Comparison of ENCODE assay signal across 19 cellular contexts in the genomic region with DNA sequence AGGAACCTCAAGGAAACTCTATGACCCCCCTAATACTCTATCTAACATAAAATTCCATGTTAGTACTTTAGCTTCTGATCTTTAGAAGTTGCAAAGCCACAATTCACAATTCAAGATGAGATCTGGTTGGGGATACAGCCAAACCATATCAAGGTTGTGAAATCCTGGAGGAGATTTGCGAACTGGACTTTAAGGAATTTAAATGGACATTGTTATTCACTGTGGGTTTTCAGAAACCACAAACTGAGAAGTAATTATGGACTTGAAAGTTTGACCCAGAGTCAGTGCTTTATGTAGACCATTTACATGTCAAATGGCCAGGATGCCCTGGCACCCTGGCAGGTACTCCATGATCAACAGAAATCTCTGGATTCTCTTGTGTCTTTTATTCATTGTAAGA. TPM values are rescaled to one million over a fixed set of nuclear protein-coding genes. Genes with fewer than 3 reads are reported as not detected.
DNase-seq lines count a peak whose midpoint lies in the region; ATAC-seq and TF ChIP-seq lines count a peak whose summit lies in the region.
"Had no signal": no experiment of that assay in that cellular context is flagged by ENCODE, and none has a peak within 500 bp of the region (broad histone marks: within the 10 kb centered on the region; RNA-seq: fewer than 3 reads in every experiment).

No MANE protein-coding gene starts in this region.

- no peaks in the 10 kb centered on the region for H3K27me3 Mint-ChIP-seq in chondrocyte (ENCODE audit: low read depth)

- CTCF ChIA-PET in BJ (lab: Yijun Ruan, JAX): interaction anchor here (1.2 to 1.8 kb wide), 2 partner anchors 11 to 15 kb away, joined by 5 read pairs; no protein-coding TSS in a partner anchor

- POLR2A ChIA-PET in BJ (lab: Charles Lee): no interaction called here

- no peak overlapping the region for H3K4me2 ChIP-seq in osteoblast (ENCODE audit: insufficient read depth, low read length)
- H3K4me2 ChIP-seq: BLaER1 treated with 17β-estradiol and CSF1 and Interleukin-3, amounts not matched to agents 10 nM and 100 nM had no signal

- H3K4me3 ChIP-seq in BJ (ENCODE audit: low read depth, low read length): no peak overlapping the region
- no peak overlapping the region for H3K4me3 ChIP-seq in choroid plexus epithelial cell (ENCODE audit: low read depth, low read length)
- H3K4me3 ChIP-seq in osteoblast (ENCODE audit: insufficient read depth, low read length): no peak overlapping the region
- H3K4me3 ChIP-seq: BLaER1 treated with 17β-estradiol and CSF1 and Interleukin-3, amounts not matched to agents 10 nM and 100 nM; right lobe of liver; SK-N-MC; uterus had no signal

- peaks cover 14% of the 10 kb centered on the region for H3K36me3 Mint-ChIP-seq in chondrocyte (ENCODE audit: low read depth)

- no peak overlapping the region for H2AFZ ChIP-seq in osteoblast (ENCODE audit: low read length)

- TF ChIP-seq CTCF in BJ (IDR thresholded peaks at IDR 0.05; ENCODE audit: insufficient read depth, low read depth, low read length) (no peak), choroid plexus epithelial cell (conservative IDR thresholded peaks at IDR 0.05; ENCODE audit: low read depth, low read length) (no peak), osteoblast (IDR thresholded peaks at IDR 0.05; ENCODE audit: extremely low read depth, low read depth, low read length) (no peak), chondrocyte (IDR thresholded peaks at IDR 0.05) (no peak)

- ATAC-seq in GM19324 (IDR thresholded peaks at IDR 0.05; ENCODE audit: low FRiP score, unreplicated experiment) (no peak), HG03442 (IDR thresholded peaks at IDR 0.05; ENCODE audit: unreplicated experiment) (no peak)
- ATAC-seq: esophagus mucosa, right lobe of liver had no signal

- peaks cover 6% of the 10 kb centered on the region for H4K20me1 ChIP-seq in osteoblast (ENCODE audit: insufficient read depth, low read length)
- H4K20me1 ChIP-seq: BLaER1 treated with 17β-estradiol and CSF1 and Interleukin-3, amounts not matched to agents 10 nM and 100 nM had no signal

- no peak overlapping the region for H3K27ac Mint-ChIP-seq in chondrocyte (ENCODE audit: unreplicated experiment)

- no peaks in the 10 kb centered on the region for H3K4me1 Mint-ChIP-seq in chondrocyte (ENCODE audit: low read depth)

- no peaks in the 10 kb centered on the region for H3K79me2 ChIP-seq in osteoblast (ENCODE audit: insufficient read depth, low read length)

- H3K9me3 Mint-ChIP-seq in chondrocyte (ENCODE audit: low read depth): peaks cover 19% of the 10 kb centered on the region

- no peak overlapping the region for H3K4me3 Mint-ChIP-seq in chondrocyte (ENCODE audit: unreplicated experiment)

- H3K27me3 ChIP-seq in BJ (ENCODE audit: control insufficient read depth, insufficient read depth, low read length) (no peaks in the 10 kb centered on the region), osteoblast (ENCODE audit: insufficient read depth, low read length) (no peaks in the 10 kb centered on the region)
- H3K27me3 ChIP-seq: BLaER1 treated with 17β-estradiol and CSF1 and Interleukin-3, amounts not matched to agents 10 nM and 100 nM; right lobe of liver; uterus had no signal

- peaks cover 17% of the 10 kb centered on the region for H3K4me1 ChIP-seq in osteoblast (ENCODE audit: insufficient read depth, low read length)
- H3K4me1 ChIP-seq: right lobe of liver, uterus had no signal

- peak; percentile 73 for DNase-seq in BJ (ENCODE audit: low read depth)
- DNase-seq in NAMALWA (ENCODE audit: low spot score): peak; percentile 26
- peak; percentile 85 for DNase-seq in choroid plexus epithelial cell (ENCODE audit: low read depth)
- DNase-seq in osteoblast (ENCODE audit: insufficient read length, low spot score, missing footprints): peak; percentile 80
- no peak for DNase-seq in cerebellar cortex (ENCODE audit: low spot score)
- DNase-seq in chondrocyte (ENCODE audit: low spot score): no peak
- DNase-seq: activated naive CD4-positive, alpha-beta T cell treated with anti-CD3 and anti-CD28 coated beads, Interleukin-2, amount 50 U/mL, for 16 hours; DMS 273 treated with DMSO at 0.1 percent for 48 hours; H7; midbrain; NCI-H1436 treated with DMSO at 0.1 percent for 48 hours; NCI-H774; right lobe of liver; uterus had no signal

- H3K9me3 ChIP-seq in osteoblast (ENCODE audit: low read depth, low read length): no peaks in the 10 kb centered on the region
- H3K9me3 ChIP-seq: uterus had no signal

- H3K36me3 ChIP-seq in BJ (ENCODE audit: control insufficient read depth, insufficient read depth, low read length): no peaks in the 10 kb centered on the region
- no peaks in the 10 kb centered on the region for H3K36me3 ChIP-seq in osteoblast (ENCODE audit: insufficient read depth, low read length)
- H3K36me3 ChIP-seq: right lobe of liver, uterus had no signal

- H3K27ac ChIP-seq in osteoblast (ENCODE audit: low read depth, low read length): no peak overlapping the region
- H3K27ac ChIP-seq: BLaER1 treated with 17β-estradiol and CSF1 and Interleukin-3, amounts not matched to agents 10 nM and 100 nM; right lobe of liver; SK-N-MC; uterus had no signal

RNA-seq across cellular contexts. Expression of gene CDKL1, which starts 14.2 kb away (rescaled TPM):
- 2.5 and 7.3 TPM in 2 replicates for polyA plus RNA-seq in BJ (2011; rRNA removed)
- polyA minus RNA-seq in BJ (2011; rRNA and poly(A)+ RNA removed): 3.8 and 4.3 TPM in 2 replicates
- total RNA-seq in osteoblast (4.7 and 10.5 TPM in 2 replicates), chondrocyte (8.4 to 15.7 TPM (median 9.4 TPM) in 3 replicates)

Comparison
In these comparisons a context has a peak if more than half of its experiments do, and no peak if none do; other contexts are left out.
1. DNase-seq: peak in BJ (single experiment), NAMALWA (single experiment), choroid plexus epithelial cell (single experiment) and osteoblast (single experiment); none in cerebellar cortex (single experiment) and chondrocyte (single experiment).